Comparison of ENCODE assay signal across 33 cellular contexts in genomic region chr6:46632053-46632452, GRCh38. TPM values are rescaled to one million over a fixed set of nuclear protein-coding genes. Genes with fewer than 3 reads are reported as not detected.
DNase-seq lines count a peak whose midpoint lies in the region; ATAC-seq, FAIRE-seq and TF ChIP-seq lines count a peak whose summit lies in the region.
"Had no signal": no experiment of that assay in that cellular context is flagged by ENCODE, and none has a peak within 500 bp of the region (broad histone marks: within the 10 kb centered on the region; RNA-seq: fewer than 3 reads in every experiment).

No MANE protein-coding gene starts in this region.

- no peak overlapping the region for H4K8ac ChIP-seq in IMR-90 (ENCODE audit: low read depth in 2 of 2, low read length in 2 of 2)

- DNase-seq in IMR-90 (no peak), Karpas-422 (no peak), OCI-LY7 (ENCODE audit: low spot score) (no peak), K562 (ENCODE audit: extremely low read depth in 1 of 4, low spot score in 3 of 4) (no peak), NCI-H1694 (lab: John Stamatoyannopoulos, UW) (no peak), GM19238 (ENCODE audit: insufficient read length, low spot score) (no peak), occipital lobe (lab: John Stamatoyannopoulos, UW) (no peak)
- DNase-seq: 8988T; ACHN; BE2C; C1 segment of cervical spinal cord; CD4-positive, alpha-beta memory T cell; CD4-positive, CD25-positive, alpha-beta regulatory T cell; CD8-positive, alpha-beta memory T cell; COR-L47; DMS 273 treated with DMSO at 0.1 percent for 48 hours; DMS153; DMS53; DMS79; DND-41; EL; GDM1 had no signal

- no peak overlapping the region for H2AK9ac ChIP-seq in IMR-90 (replicated peaks; ENCODE audit: low read depth, low read length, poor library complexity)

- no peak overlapping the region for H2BK120ac ChIP-seq in IMR-90 (ENCODE audit: low read depth, low read length)

- intact Hi-C loops in IMR-90 (cut with micrococcal nuclease) (no loop called here), OCI-LY7 (cut with micrococcal nuclease; ENCODE audit: unreplicated experiment) (loop anchor here (10.0 kb wide), 1 partner anchor 723 kb away; no protein-coding TSS in a partner anchor), K562 (cut with micrococcal nuclease) (no loop called here)

- no TSS peak for BruUV-seq in IMR-90 (replicated peaks; lab: Mats Ljungman, UMichigan)
- BruUV-seq in OCI-LY7 (replicated peaks; lab: Mats Ljungman, UMichigan), result no TSS peak
- no TSS peak for BruUV-seq in K562 (replicated peaks; lab: Mats Ljungman, UMichigan)

- H3K14ac ChIP-seq in IMR-90 (replicated peaks; ENCODE audit: low read depth, low read length), result no peak overlapping the region

- ATAC-seq in IMR-90 (ENCODE audit: low read depth) (no peak), K562 (no peak)
- ATAC-seq: GM12878 had no signal

- POLR2A ChIA-PET in IMR-90 (lab: Charles Lee; ENCODE audit: unreplicated experiment) (no interaction called here), OCI-LY7 (lab: Charles Lee) (interaction anchor here (0.7 to 2.8 kb wide), 5 partner anchors 10 to 749 kb away, joined by 3 to 8 read pairs (median 3); no protein-coding TSS in a partner anchor), K562 (lab: Yijun Ruan, JAX) (interaction anchor here (1.0 kb wide), 1 partner anchor 20 kb away, joined by 3 read pairs; no protein-coding TSS in a partner anchor)

- H3K79me1 ChIP-seq in IMR-90 (ENCODE audit: low read depth in 1 of 2, low read length in 2 of 2), result no peaks in the 10 kb centered on the region

- H2AFZ ChIP-seq in IMR-90 (replicated peaks; ENCODE audit: low read length, poor library complexity), result no peak overlapping the region
- 0 out of 2 replicates have a peak overlapping the region, but pooled peaks have one; percentile 10 for H2AFZ ChIP-seq in Karpas-422 (ENCODE audit: low read length)
- H2AFZ ChIP-seq in OCI-LY7 (ENCODE audit: low read length), result no peak overlapping the region
- no peak overlapping the region for H2AFZ ChIP-seq in K562 (ENCODE audit: low read depth, low read length)

- TF ChIP-seq CTCF in IMR-90 (conservative IDR thresholded peaks at IDR 0.05; ENCODE audit: low read depth, low read length) (no peak), OCI-LY7 (conservative IDR thresholded peaks at IDR 0.05; ENCODE audit: low read length) (no peak), K562 (IDR thresholded peaks at IDR 0.05 in 2 of 3, conservative IDR thresholded peaks at IDR 0.05 in 1 of 3; ENCODE audit: insufficient read depth in 2 of 3, low read depth in 1 of 3, low read length in 3 of 3) (no peak)

- no peak for TF ChIP-seq RAD21 in IMR-90 (IDR thresholded peaks at IDR 0.05; ENCODE audit: low read length)
- no peak for TF ChIP-seq RAD21 in K562 (CRISPR knock-in tag; conservative IDR thresholded peaks at IDR 0.05 in 1 of 2, IDR thresholded peaks at IDR 0.05 in 1 of 2)

- H4K91ac ChIP-seq in IMR-90 (ENCODE audit: insufficient read depth, low read depth, low read length), result no peak overlapping the region

- no peak for TF ChIP-seq POLR2A in IMR-90 (IDR thresholded peaks at IDR 0.05; ENCODE audit: low read depth, low read length)
- TF ChIP-seq POLR2A in K562 (conservative IDR thresholded peaks at IDR 0.05), result no peak

- H3K9me2 ChIP-seq in Karpas-422 (replicated peaks; ENCODE audit: insufficient read depth, low read length), result no peaks in the 10 kb centered on the region
- no peaks in the 10 kb centered on the region for H3K9me2 ChIP-seq in OCI-LY7 (ENCODE audit: insufficient read depth, low read length)

- no peak overlapping the region for H3K18ac ChIP-seq in IMR-90 (ENCODE audit: low read depth, low read length)

- WGBS in IMR-90 (ENCODE audit: extremely low coverage in 2 of 2, insufficient read length in 1 of 2), 2 experiments, result no CpG with 5 or more reads among the region's 1 CpG
- WGBS in K562 (ENCODE audit: insufficient coverage, low coverage, missing lambda C conversion rate), result 0% methylated on average over 1 of the region's 1 CpG

- H3K4me1 ChIP-seq in IMR-90 (ENCODE audit: control insufficient read depth, insufficient read depth, low read length) (peaks cover 2% of the 10 kb centered on the region; the same call in 1 of the 2 replicates), Karpas-422 (ENCODE audit: low read length) (peaks cover 73% of the 10 kb centered on the region), OCI-LY7 (ENCODE audit: insufficient read depth, low read length, poor library complexity, severe bottlenecking) (peaks cover 95% of the 10 kb centered on the region), K562 (replicated peaks in 1 of 2; ENCODE audit: control insufficient read depth in 2 of 2, insufficient read depth in 2 of 2, low read length in 2 of 2) (no peaks in the 10 kb centered on the region)
- H3K4me1 ChIP-seq: BE2C, BLaER1 had no signal

- no peak overlapping the region for H3K23ac ChIP-seq in IMR-90 (ENCODE audit: low read depth, low read length)

- CTCF ChIA-PET in IMR-90 (lab: Yijun Ruan, JAX), result no interaction called here
- CTCF ChIA-PET in OCI-LY7 (lab: Charles Lee; ENCODE audit: unreplicated experiment), result no interaction called here
- CTCF ChIA-PET in K562 (lab: Yijun Ruan, JAX; ENCODE audit: low intra/inter-chr PET ratio), result no interaction called here

- no peak overlapping the region for H3K4me3 ChIP-seq in IMR-90 (ENCODE audit: insufficient read depth, low read depth, low read length)
- no peak overlapping the region for H3K4me3 ChIP-seq in Karpas-422 (ENCODE audit: low read length)
- H3K4me3 ChIP-seq in OCI-LY7 (ENCODE audit: low read depth, low read length, poor library complexity, severe bottlenecking), result no peak overlapping the region
- no peak overlapping the region for H3K4me3 ChIP-seq in K562
- H3K4me3 ChIP-seq: BLaER1, GM12878 had no signal

- H2BK15ac ChIP-seq in IMR-90 (ENCODE audit: low read depth, low read length), result no peak overlapping the region

- H2AK5ac ChIP-seq in IMR-90 (ENCODE audit: low read depth, low read length), result no peak overlapping the region

- no peak overlapping the region for H2BK5ac ChIP-seq in IMR-90 (ENCODE audit: low read depth, low read length, poor library complexity, severe bottlenecking)

- no peak overlapping the region for H4K5ac ChIP-seq in IMR-90 (ENCODE audit: low read depth, low read length)

- TF ChIP-seq EP300 in K562 (IDR thresholded peaks at IDR 0.05; ENCODE audit: low read length), result no peak

- no peaks in the 10 kb centered on the region for H3K9me1 ChIP-seq in IMR-90 (ENCODE audit: insufficient read depth, low read length)
- H3K9me1 ChIP-seq in K562 (ENCODE audit: control insufficient read depth, insufficient read depth, low read length), result no peaks in the 10 kb centered on the region

- H3K79me2 ChIP-seq in Karpas-422 (ENCODE audit: low read length), result no peaks in the 10 kb centered on the region
- H3K79me2 ChIP-seq in OCI-LY7 (ENCODE audit: insufficient read depth, low read depth, low read length), result peaks cover 26% of the 10 kb centered on the region; the same call in 1 of the 2 replicates
- H3K79me2 ChIP-seq in K562 (ENCODE audit: control insufficient read depth, insufficient read depth, low read length), result no peaks in the 10 kb centered on the region

- no peak overlapping the region for H3K9ac ChIP-seq in IMR-90 (ENCODE audit: low read depth, low read length)
- no peak overlapping the region for H3K9ac ChIP-seq in Karpas-422 (ENCODE audit: low read length)
- no peak overlapping the region for H3K9ac ChIP-seq in K562 (ENCODE audit: insufficient read depth in 1 of 2, low read depth in 2 of 2, low read length in 2 of 2)
- H3K9ac ChIP-seq: BLaER1 had no signal

- no peaks in the 10 kb centered on the region for H3K27me3 ChIP-seq in IMR-90 (ENCODE audit: control insufficient read depth, insufficient read depth, low read length)
- H3K27me3 ChIP-seq in Karpas-422 (ENCODE audit: low read length), result no peaks in the 10 kb centered on the region
- no peaks in the 10 kb centered on the region; a peak in 1 of 5 replicates for H3K27me3 ChIP-seq in K562 (ENCODE audit: control insufficient read depth in 2 of 2, insufficient read depth in 2 of 2, low read length in 2 of 2)
- H3K27me3 ChIP-seq: BE2C, BLaER1 had no signal

- no peak overlapping the region for H3K4ac ChIP-seq in IMR-90 (ENCODE audit: low read depth, low read length)

- H4K20me1 ChIP-seq in IMR-90 (ENCODE audit: insufficient read depth, low read length) (no peaks in the 10 kb centered on the region), Karpas-422 (ENCODE audit: insufficient read depth, low read depth, low read length) (no peaks in the 10 kb centered on the region), OCI-LY7 (ENCODE audit: insufficient read depth, low read length) (no peaks in the 10 kb centered on the region), K562 (replicated peaks; ENCODE audit: control insufficient read depth, insufficient read depth, low read length) (no peaks in the 10 kb centered on the region)
- H4K20me1 ChIP-seq: BLaER1 had no signal

- H3K56ac ChIP-seq in IMR-90 (ENCODE audit: extremely low read depth, insufficient read depth, low read length), result no peak overlapping the region

- H3K27ac ChIP-seq in IMR-90 (ENCODE audit: insufficient read depth, low read length), result no peak overlapping the region
- peak overlapping the region; percentile 68 for H3K27ac ChIP-seq in Karpas-422 (ENCODE audit: low read length)
- peak overlapping the region; percentile 37 for H3K27ac ChIP-seq in OCI-LY7 (ENCODE audit: low read depth, low read length, poor library complexity, severe bottlenecking)
- H3K27ac ChIP-seq in K562 (ENCODE audit: extremely low read depth, low read depth, low read length), result no peak overlapping the region
- H3K27ac ChIP-seq: BLaER1 had no signal

- no peak overlapping the region for H2BK20ac ChIP-seq in IMR-90 (ENCODE audit: low read depth, low read length)

- H3K4me2 ChIP-seq in IMR-90 (ENCODE audit: low read depth, low read length) (no peak overlapping the region), Karpas-422 (ENCODE audit: low read depth, low read length, poor library complexity, severe bottlenecking) (no peak overlapping the region), OCI-LY7 (ENCODE audit: low read length) (0 out of 2 replicates have a peak overlapping the region, but pooled peaks have one; percentile 22), K562 (ENCODE audit: insufficient read depth, low read length) (no peak overlapping the region)
- H3K4me2 ChIP-seq: BLaER1 had no signal

- no peaks in the 10 kb centered on the region for H3K36me3 ChIP-seq in IMR-90 (ENCODE audit: control insufficient read depth, insufficient read depth, low read length)
- H3K36me3 ChIP-seq in Karpas-422 (ENCODE audit: insufficient read depth, low read length), result no peaks in the 10 kb centered on the region; the same call in 1 of the 2 replicates
- peaks cover 67% of the 10 kb centered on the region for H3K36me3 ChIP-seq in OCI-LY7 (ENCODE audit: insufficient read depth, low read length)
- H3K36me3 ChIP-seq in K562 (ENCODE audit: control insufficient read depth, insufficient read depth, low read length), result no peaks in the 10 kb centered on the region
- H3K36me3 ChIP-seq: BE2C, BLaER1 had no signal

- no peaks in the 10 kb centered on the region for H3K9me3 ChIP-seq in IMR-90 (ENCODE audit: control insufficient read depth, insufficient read depth, low read length)
- no peaks in the 10 kb centered on the region for H3K9me3 ChIP-seq in Karpas-422 (ENCODE audit: low read length)
- H3K9me3 ChIP-seq in OCI-LY7 (ENCODE audit: low read length), result no peaks in the 10 kb centered on the region
- no peaks in the 10 kb centered on the region for H3K9me3 ChIP-seq in K562 (replicated peaks; ENCODE audit: control insufficient read depth, insufficient read depth, low read depth, low read length)
- H3K9me3 ChIP-seq: BE2C, BLaER1 had no signal

- FAIRE-seq in K562 (lab: Jason Lieb, UNC), result no peak
- FAIRE-seq: A204.1, GM12878, GM12892, GM18507, GM19239 had no signal

- in situ Hi-C loops in IMR-90 (cut with MboI; ENCODE audit: low sequenced_read_pairs), result no loop called here
- in situ Hi-C loops in K562 (cut with MboI), result loop anchor here (10.0 kb wide), 1 partner anchor 207 kb away; no protein-coding TSS in a partner anchor

- dilution Hi-C loops in IMR-90 (cut with HindIII; ENCODE audit: low sequenced_read_pairs, unreplicated experiment), result no loop called here

RNA-seq across cellular contexts. Expression of gene CYP39A1, which starts 20.6 kb away (rescaled TPM):
- under 0.01 TPM in 1 of 2 replicates, not detected in the other for total RNA-seq in IMR-90 (2012; rRNA removed)
- 0.03 TPM in 1 of 2 replicates, not detected in the other for polyA plus RNA-seq in IMR-90 (2012; rRNA removed)
- not detected in 2 replicates for polyA plus RNA-seq in IMR-90 (2012; cell fraction: cytosol; rRNA removed)
- not detected in 2 replicates for polyA plus RNA-seq in IMR-90 (2012; cell fraction: nucleus; rRNA removed; ENCODE audit: low replicate concordance)
- total RNA-seq in Karpas-422 (2014; rRNA removed; shearing (Covaris generic); ENCODE audit: low replicate concordance), result 8.2 and 15.4 TPM in 2 replicates
- 13.4 and 15.4 TPM in 2 replicates for total RNA-seq in OCI-LY7 (2014; rRNA removed; shearing (Covaris generic))
- 22.6 and 24.5 TPM in 2 replicates for total RNA-seq in OCI-LY7 (2022)
- total RNA-seq in K562 (2011; cell fraction: chromatin; rRNA removed; ENCODE audit: low replicate concordance), result not detected in 2 replicates
- not detected in 2 replicates for total RNA-seq in K562 (2011; cell fraction: nucleolus; rRNA removed)
- total RNA-seq in K562 (2011; cell fraction: nucleoplasm; rRNA removed), result not detected in 2 replicates
- not detected in 2 replicates for total RNA-seq in K562 (2014; rRNA removed)
- total RNA-seq in K562 (2014; rRNA removed; fragmentation: Illumina TruSeq; extraction: Trizol), result not detected in 2 replicates
- not detected in 2 replicates for total RNA-seq in K562 (2015; rRNA removed; fragmentation: Illumina TruSeq; extraction: Trizol)
- not detected in 2 replicates for total RNA-seq in K562 (2021)
- not detected in 2 replicates for polyA plus RNA-seq in K562 (2011; rRNA removed)
- polyA plus RNA-seq in K562 (2011; cell fraction: cytosol; rRNA removed), result not detected in 2 replicates
- polyA plus RNA-seq in K562 (2011; cell fraction: nucleus; rRNA removed), result not detected in 2 replicates
- not detected in 2 replicates for polyA plus RNA-seq in K562 (2012)
- not detected in 2 replicates for polyA plus RNA-seq in K562 (2014; fragmentation: Illumina TruSeq; extraction: Trizol)
- not detected for polyA plus RNA-seq in K562 (2014; fragmentation: Nextera tagmentation; extraction: Ambion mirVana)
- not detected in 2 replicates for polyA plus RNA-seq in K562 (2014; rRNA removed)
- polyA minus RNA-seq in K562 (2011; rRNA and poly(A)+ RNA removed), result not detected in 2 replicates
- polyA minus RNA-seq in K562 (2011; cell fraction: cytosol; rRNA and poly(A)+ RNA removed), result not detected in 2 replicates
- not detected in 2 replicates for polyA minus RNA-seq in K562 (2011; cell fraction: nucleus; rRNA and poly(A)+ RNA removed)
- 2.3 TPM for total RNA-seq in occipital lobe
- total RNA-seq: A673; CD4-positive, alpha-beta memory T cell; CD4-positive, CD25-positive, alpha-beta regulatory T cell; CD8-positive, alpha-beta memory T cell; G401; GM12878 had no signal
- polyA plus RNA-seq: AG04450; CD14-positive monocyte; CD4-positive, alpha-beta memory T cell; CD8-positive, alpha-beta memory T cell; GM12878 had no signal

RNA-seq across cellular contexts. Expression of gene SLC25A27, which starts 20.7 kb away (rescaled TPM):
- total RNA-seq in IMR-90 (2012; rRNA removed) (0.28 TPM in 1 of 2 replicates, not detected in the other), OCI-LY7 (2022) (157 and 203 TPM in 2 replicates), K562 (2014; rRNA removed) (not detected in 2 replicates), K562 (2014; rRNA removed; fragmentation: Illumina TruSeq; extraction: Trizol) (not detected in 2 replicates), K562 (2015; rRNA removed; fragmentation: Illumina TruSeq; extraction: Trizol) (not detected in 2 replicates), K562 (2021) (not detected in 2 replicates), occipital lobe (30.7 TPM)
- polyA plus RNA-seq in IMR-90 (2012; rRNA removed) (0.63 and 1.3 TPM in 2 replicates), K562 (2011; rRNA removed) (not detected in 2 replicates), K562 (2014; fragmentation: Illumina TruSeq; extraction: Trizol) (not detected in 2 replicates), K562 (2014; fragmentation: Nextera tagmentation; extraction: Ambion mirVana) (not detected), K562 (2014; rRNA removed) (0.69 TPM in 1 of 2 replicates, not detected in the other)
- 0.04 and 0.10 TPM in 2 replicates for polyA plus RNA-seq in IMR-90 (2012; cell fraction: cytosol; rRNA removed)
- 1.4 and 18.7 TPM in 2 replicates for polyA plus RNA-seq in IMR-90 (2012; cell fraction: nucleus; rRNA removed; ENCODE audit: low replicate concordance)
- 167 and 178 TPM in 2 replicates for total RNA-seq in Karpas-422 (2014; rRNA removed; shearing (Covaris generic); ENCODE audit: low replicate concordance)
- total RNA-seq in OCI-LY7 (2014; rRNA removed; shearing (Covaris generic)), result 155 and 175 TPM in 2 replicates
- total RNA-seq in K562 (2011; cell fraction: chromatin; rRNA removed; ENCODE audit: low replicate concordance), result 0.55 TPM in 1 of 2 replicates, not detected in the other
- not detected in 2 replicates for total RNA-seq in K562 (2011; cell fraction: nucleolus; rRNA removed)
- total RNA-seq in K562 (2011; cell fraction: nucleoplasm; rRNA removed), result 2.8 TPM in 1 of 2 replicates, not detected in the other
- not detected in 2 replicates for polyA plus RNA-seq in K562 (2011; cell fraction: cytosol; rRNA removed)
- 0.35 TPM in 1 of 2 replicates, not detected in the other for polyA plus RNA-seq in K562 (2011; cell fraction: nucleus; rRNA removed)
- not detected in 2 replicates for polyA plus RNA-seq in K562 (2012)
- not detected in 2 replicates for polyA minus RNA-seq in K562 (2011; rRNA and poly(A)+ RNA removed)
- polyA minus RNA-seq in K562 (2011; cell fraction: cytosol; rRNA and poly(A)+ RNA removed), result not detected in 2 replicates
- polyA minus RNA-seq in K562 (2011; cell fraction: nucleus; rRNA and poly(A)+ RNA removed), result not detected in 2 replicates
- total RNA-seq: G401, GM12878 had no signal
- polyA plus RNA-seq: CD4-positive, alpha-beta memory T cell; CD8-positive, alpha-beta memory T cell; GM12878 had no signal

RNA-seq across cellular contexts. Expression of gene TDRD6, which starts 55.6 kb away (rescaled TPM):
- not detected in 2 replicates for total RNA-seq in IMR-90 (2012; rRNA removed)
- not detected in 2 replicates for polyA plus RNA-seq in IMR-90 (2012; rRNA removed)
- not detected in 2 replicates for polyA plus RNA-seq in IMR-90 (2012; cell fraction: cytosol; rRNA removed)
- 0.01 TPM in 2 replicates for polyA plus RNA-seq in IMR-90 (2012; cell fraction: nucleus; rRNA removed; ENCODE audit: low replicate concordance)
- total RNA-seq in Karpas-422 (2014; rRNA removed; shearing (Covaris generic); ENCODE audit: low replicate concordance), result 3.5 and 5.4 TPM in 2 replicates
- total RNA-seq in OCI-LY7 (2014; rRNA removed; shearing (Covaris generic)), result 3.5 and 4.6 TPM in 2 replicates
- 4.0 and 4.5 TPM in 2 replicates for total RNA-seq in OCI-LY7 (2022)
- total RNA-seq in K562 (2011; cell fraction: chromatin; rRNA removed; ENCODE audit: low replicate concordance), result 0.14 TPM in 1 of 2 replicates, not detected in the other
- 0.13 and 0.17 TPM in 2 replicates for total RNA-seq in K562 (2011; cell fraction: nucleolus; rRNA removed)
- total RNA-seq in K562 (2011; cell fraction: nucleoplasm; rRNA removed), result 0.15 TPM in 1 of 2 replicates, not detected in the other
- under 0.01 and 0.04 TPM in 2 replicates for total RNA-seq in K562 (2014; rRNA removed)
- total RNA-seq in K562 (2014; rRNA removed; fragmentation: Illumina TruSeq; extraction: Trizol), result 0.10 and 0.15 TPM in 2 replicates
- 0.14 and 0.19 TPM in 2 replicates for total RNA-seq in K562 (2015; rRNA removed; fragmentation: Illumina TruSeq; extraction: Trizol)
- 0.11 and 0.22 TPM in 2 replicates for total RNA-seq in K562 (2021)
- polyA plus RNA-seq in K562 (2011; rRNA removed), result 0.01 and 0.21 TPM in 2 replicates
- 0.06 TPM in 1 of 2 replicates, not detected in the other for polyA plus RNA-seq in K562 (2011; cell fraction: cytosol; rRNA removed)
- polyA plus RNA-seq in K562 (2011; cell fraction: nucleus; rRNA removed), result not detected in 2 replicates
- polyA plus RNA-seq in K562 (2012), result 0.03 and 0.53 TPM in 2 replicates
- polyA plus RNA-seq in K562 (2014; fragmentation: Illumina TruSeq; extraction: Trizol), result 0.03 and 0.13 TPM in 2 replicates
- polyA plus RNA-seq in K562 (2014; fragmentation: Nextera tagmentation; extraction: Ambion mirVana), result under 1 TPM in 1 of 2 experiments, not detected in 1; 0.04 TPM
- polyA plus RNA-seq in K562 (2014; rRNA removed), result 0.53 TPM in 1 of 2 replicates, not detected in the other
- polyA minus RNA-seq in K562 (2011; rRNA and poly(A)+ RNA removed), result 0.15 and 0.18 TPM in 2 replicates
- polyA minus RNA-seq in K562 (2011; cell fraction: cytosol; rRNA and poly(A)+ RNA removed), result not detected in 2 replicates
- polyA minus RNA-seq in K562 (2011; cell fraction: nucleus; rRNA and poly(A)+ RNA removed), result under 0.01 TPM in 1 of 2 replicates, not detected in the other
- 1.2 TPM for total RNA-seq in occipital lobe
- total RNA-seq: A673; CD4-positive, CD25-positive, alpha-beta regulatory T cell; CD8-positive, alpha-beta memory T cell; Daoy; G401; GM12878 had no signal
- polyA plus RNA-seq: AG04450; CD4-positive, alpha-beta memory T cell; CD4-positive, CD25-positive, alpha-beta regulatory T cell; CD8-positive, alpha-beta memory T cell; GM12878 had no signal

Comparison
In these comparisons a context has a peak if more than half of its experiments do, and no peak if none do; other contexts are left out.
1. H3K27ac ChIP-seq: peak in Karpas-422 (single experiment) and OCI-LY7 (single experiment); none in IMR-90 (single experiment) and K562 (single experiment).